ENCODE assay signal across 8 cellular contexts in genomic region chrX:49043220-49043986, GRCh38. TPM values are rescaled to one million over a fixed set of nuclear protein-coding genes. Genes with fewer than 3 reads are reported as not detected.
A peak's percentile ranks its signal among the peaks of the same experiment; 100 is the strongest.
DNase-seq lines count a peak whose midpoint lies in the region; ATAC-seq and TF ChIP-seq lines count a peak whose summit lies in the region.

A gene with protein sequence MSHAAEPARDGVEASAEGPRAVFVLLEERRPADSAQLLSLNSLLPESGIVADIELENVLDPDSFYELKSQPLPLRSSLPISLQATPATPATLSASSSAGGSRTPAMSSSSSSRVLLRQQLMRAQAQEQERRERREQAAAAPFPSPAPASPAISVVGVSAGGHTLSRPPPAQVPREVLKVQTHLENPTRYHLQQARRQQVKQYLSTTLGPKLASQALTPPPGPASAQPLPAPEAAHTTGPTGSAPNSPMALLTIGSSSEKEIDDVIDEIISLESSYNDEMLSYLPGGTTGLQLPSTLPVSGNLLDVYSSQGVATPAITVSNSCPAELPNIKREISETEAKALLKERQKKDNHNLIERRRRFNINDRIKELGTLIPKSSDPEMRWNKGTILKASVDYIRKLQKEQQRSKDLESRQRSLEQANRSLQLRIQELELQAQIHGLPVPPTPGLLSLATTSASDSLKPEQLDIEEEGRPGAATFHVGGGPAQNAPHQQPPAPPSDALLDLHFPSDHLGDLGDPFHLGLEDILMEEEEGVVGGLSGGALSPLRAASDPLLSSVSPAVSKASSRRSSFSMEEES (minus strand): TSS chrX:49043357. CDS start chrX:49043226, 131 bp downstream.

- peak within 1 kb of the TSS; percentile 64 to 92 (median 80) for H3K4me3 ChIP-seq in heart right ventricle
- peak within 1 kb of the TSS; percentile 75 for H3K4me3 ChIP-seq in upper lobe of right lung

- peak; percentile 92 for DNase-seq in GM13976 (ENCODE audit: low spot score)
- DNase-seq in NCI-H1694 (lab: John Stamatoyannopoulos, UW): peak; percentile 99
- peak; percentile 98 for DNase-seq in amniotic stem cell (lab: John Stamatoyannopoulos, UW)
- peak; percentile 95 to 98 for DNase-seq in heart right ventricle
- peak; percentile 99 for DNase-seq in posterior vena cava (ENCODE audit: low spot score)
- peak; percentile 98 for DNase-seq in upper lobe of right lung

- no peaks in the 10 kb centered on the region for H3K9me3 Mint-ChIP-seq in T-helper 1 cell treated with Interleukin-12 subunit alpha and Interleukin-12 subunit beta and Interleukin-4 antibody, amounts not matched to agents 30 μg/mL and 1 μg/mL, for 36 hours

- peak; percentile 92 for ATAC-seq in HG02885 (IDR thresholded peaks at IDR 0.05; ENCODE audit: poor library complexity, unreplicated experiment)
- peak; percentile 91 to 96 (median 94) for ATAC-seq in heart right ventricle
- ATAC-seq in upper lobe of right lung: peak; percentile 92

- in situ Hi-C loops in GM13976 (cut with MboI; ENCODE audit: low sequenced_read_pairs, unreplicated experiment): no loop called here

- intact Hi-C loops in heart right ventricle (cut with DNase I) (loop anchor here in 7 of 10 donors (1.0 to 10.0 kb wide), 8 partner anchors 34 to 243 kb away; partner anchors contain the start of genes GRIPAP1 (in 4 of the 7), KCND1 (in 2 of the 7), OTUD5 (in 1 of the 7) and WDR45 (in 1 of the 7)), posterior vena cava (cut with DNase I) (no loop called here), upper lobe of right lung (cut with DNase I) (no loop called here)

- H3K27ac Mint-ChIP-seq in T-helper 1 cell treated with Interleukin-12 subunit alpha and Interleukin-12 subunit beta and Interleukin-4 antibody, amounts not matched to agents 30 μg/mL and 1 μg/mL, for 36 hours: peak within 1 kb of the TSS; percentile 96

- H3K9me3 ChIP-seq in heart right ventricle (peaks cover 0 to 14% (median 0%) of the 10 kb centered on the region in 11 donors), upper lobe of right lung (no peaks in the 10 kb centered on the region)

- no peaks in the 10 kb centered on the region for H3K27me3 ChIP-seq in heart right ventricle
- no peaks in the 10 kb centered on the region for H3K27me3 ChIP-seq in upper lobe of right lung

- H3K36me3 Mint-ChIP-seq in T-helper 1 cell treated with Interleukin-12 subunit alpha and Interleukin-12 subunit beta and Interleukin-4 antibody, amounts not matched to agents 30 μg/mL and 1 μg/mL, for 36 hours (ENCODE audit: low read depth): peaks cover 21% of the 10 kb centered on the region

- H3K4me3 Mint-ChIP-seq in T-helper 1 cell treated with Interleukin-12 subunit alpha and Interleukin-12 subunit beta and Interleukin-4 antibody, amounts not matched to agents 30 μg/mL and 1 μg/mL, for 36 hours: peak within 1 kb of the TSS; percentile 89

- H3K27ac ChIP-seq in heart right ventricle (peak within 1 kb of the TSS; percentile 91 to 99 (median 96)), upper lobe of right lung (peak within 1 kb of the TSS; percentile 96)

- WGBS in heart right ventricle, 2 donors: 0% methylated on average over 39 to 63 of the region's 67 CpGs

- H3K27me3 Mint-ChIP-seq in T-helper 1 cell treated with Interleukin-12 subunit alpha and Interleukin-12 subunit beta and Interleukin-4 antibody, amounts not matched to agents 30 μg/mL and 1 μg/mL, for 36 hours (ENCODE audit: low read depth): no peaks in the 10 kb centered on the region

- TF ChIP-seq CTCF in GM13976 (IDR thresholded peaks at IDR 0.05; ENCODE audit: borderline replicate concordance, control extremely low read depth, extremely low read depth, insufficient read depth, missing control alignments) (peak; percentile 55), heart right ventricle (IDR thresholded peaks at IDR 0.05) (peak; percentile 38 to 76 (median 64)), upper lobe of right lung (IDR thresholded peaks at IDR 0.05) (peak; percentile 56)

- H3K4me1 ChIP-seq in heart right ventricle: peaks cover 0 to 35% (median 15%) of the 10 kb centered on the region in 9 donors
- peaks cover 20% of the 10 kb centered on the region for H3K4me1 ChIP-seq in upper lobe of right lung

- peaks cover 31% of the 10 kb centered on the region for H3K4me1 Mint-ChIP-seq in T-helper 1 cell treated with Interleukin-12 subunit alpha and Interleukin-12 subunit beta and Interleukin-4 antibody, amounts not matched to agents 30 μg/mL and 1 μg/mL, for 36 hours (ENCODE audit: low read depth)

- H3K36me3 ChIP-seq in heart right ventricle (peaks cover 0 to 12% (median 0%) of the 10 kb centered on the region in 9 donors), upper lobe of right lung (peaks cover 9% of the 10 kb centered on the region)

RNA-seq across cellular contexts. Expression of the gene that starts here (rescaled TPM):
- total RNA-seq in heart right ventricle (10 to 100 TPM; 13.8 to 29.1 (median 16.1) TPM), posterior vena cava (10 to 100 TPM; 46.4 to 52.6 TPM), upper lobe of right lung (62.4 TPM)
- 10 to 100 TPM; 17.6 to 34.8 TPM for polyA plus RNA-seq in heart right ventricle

Comparison
In these comparisons a context has a peak if more than half of its experiments do, and no peak if none do; other contexts are left out.
1. Peak in every context shown above with its lines: DNase-seq, ATAC-seq, H3K4me3 ChIP-seq and H3K27ac ChIP-seq.
2. intact Hi-C loops: an anchor here in heart right ventricle (1.0 to 10.0 kb wide); none called in posterior vena cava and upper lobe of right lung.